ENCODE assay signal across 27 cellular contexts in the genomic region with DNA sequence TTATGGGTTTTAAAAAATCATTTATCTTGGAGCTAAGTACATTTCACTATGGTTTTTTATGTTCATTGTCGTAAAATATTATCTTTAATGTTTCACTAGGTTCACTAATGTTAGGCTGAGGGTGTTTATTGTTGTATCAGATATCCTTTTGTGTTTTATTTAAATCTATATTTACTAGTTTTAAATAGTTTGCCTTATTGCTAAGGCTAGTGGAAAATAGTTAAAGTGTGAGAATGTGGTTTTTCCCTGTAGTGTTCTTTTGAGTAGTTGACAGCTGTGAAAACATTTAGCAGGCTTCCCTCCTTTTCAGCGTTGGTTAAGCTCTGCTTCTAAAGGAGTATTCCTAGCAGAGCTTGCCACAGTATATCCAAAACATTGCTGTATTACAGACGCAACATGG.
"Had no signal": no experiment of that assay in that cellular context is flagged by ENCODE, and none has a peak within 500 bp of the region (broad histone marks: within the 10 kb centered on the region; RNA-seq: fewer than 3 reads in every experiment).

No MANE protein-coding gene starts in this region.

- H2AFZ ChIP-seq: hepatocyte had no signal

- H3K9me3 ChIP-seq: gastroesophageal sphincter, left ventricle myocardium inferior, mucosa of descending colon, neutrophil, ovary, prostate gland, stomach, thyroid gland, upper lobe of left lung, vagina had no signal

- ATAC-seq: activated CD4-positive, alpha-beta T cell treated with anti-CD3 and anti-CD28 coated beads for 36 hours; activated naive CD4-positive, alpha-beta T cell treated with anti-CD3 and anti-CD28 coated beads, Interleukin-2, amount 50 U/mL, for 72 hours; activated T-cell treated with anti-CD3 and anti-CD28 coated beads, Interleukin-2, amount 50 U/mL, for 72 hours; gastroesophageal sphincter; mucosa of descending colon; sciatic nerve; stimulated activated naive B cell treated with anti-CD40 and anti-IgM and Interleukin-4, amounts not matched to agents 10 μg/mL and 1 μg/mL and 100 μg/mL, for 72 hours had no signal

- H3K4me2 ChIP-seq: hepatocyte had no signal

- DNase-seq: activated CD4-positive, alpha-beta T cell treated with anti-CD3 and anti-CD28 coated beads for 36 hours; activated CD4-positive, CD25-positive, alpha-beta regulatory T cell; activated naive CD4-positive, alpha-beta T cell; activated T-cell treated with anti-CD3 and anti-CD28 coated beads for 4 hours; activated T-cell treated with anti-CD3 and anti-CD28 coated beads, Interleukin-2, amount 50 U/mL, for 72 hours; caudate nucleus; islet precursor cell; left ventricle myocardium inferior; mucosa of descending colon; ovary; retina; stimulated activated CD4-positive, alpha-beta T cell treated with anti-CD3 and anti-CD28 coated beads, Interleukin-15, amount 100 ng/mL, for 24 hours; stimulated activated CD4-positive, alpha-beta T cell treated with anti-CD3 and anti-CD28 coated beads, Interleukin-2, amount 100 ng/mL, for 24 hours; stimulated activated naive B cell treated with anti-CD40 and anti-IgM and Interleukin-4, amounts not matched to agents 10 μg/mL and 1 μg/mL and 100 μg/mL, for 72 hours; stomach; thyroid gland; upper lobe of left lung had no signal

- H3K4me3 Mint-ChIP-seq: activated CD4-positive, alpha-beta T cell treated with anti-CD3 and anti-CD28 coated beads for 36 hours; activated T-cell treated with anti-CD3 and anti-CD28 coated beads, Interleukin-2, amount 50 U/mL, for 72 hours; brain; nephron; stimulated activated naive B cell treated with anti-CD40 and anti-IgM and Interleukin-4, amounts not matched to agents 10 μg/mL and 1 μg/mL and 100 μg/mL, for 72 hours had no signal

- H3K27me3 Mint-ChIP-seq: activated CD4-positive, alpha-beta T cell treated with anti-CD3 and anti-CD28 coated beads for 36 hours; brain; stimulated activated naive B cell treated with anti-CD40 and anti-IgM and Interleukin-4, amounts not matched to agents 10 μg/mL and 1 μg/mL and 100 μg/mL, for 72 hours had no signal

- H3K4me1 ChIP-seq: prostate gland, stomach, thyroid gland, upper lobe of left lung, vagina had no signal

- H3K27ac Mint-ChIP-seq: activated CD4-positive, alpha-beta T cell treated with anti-CD3 and anti-CD28 coated beads for 36 hours; activated naive CD4-positive, alpha-beta T cell treated with anti-CD3 and anti-CD28 coated beads, Interleukin-2, amount 50 U/mL, for 72 hours; activated T-cell treated with anti-CD3 and anti-CD28 coated beads, Interleukin-2, amount 50 U/mL, for 72 hours; stimulated activated naive B cell treated with anti-CD40 and anti-IgM and Interleukin-4, amounts not matched to agents 10 μg/mL and 1 μg/mL and 100 μg/mL, for 72 hours had no signal

- H3K9me3 Mint-ChIP-seq: activated naive CD4-positive, alpha-beta T cell treated with anti-CD3 and anti-CD28 coated beads, Interleukin-2, amount 50 U/mL, for 72 hours; activated T-cell treated with anti-CD3 and anti-CD28 coated beads, Interleukin-2, amount 50 U/mL, for 72 hours; nephron; stimulated activated naive B cell treated with anti-CD40 and anti-IgM and Interleukin-4, amounts not matched to agents 10 μg/mL and 1 μg/mL and 100 μg/mL, for 72 hours had no signal

- H3K36me3 ChIP-seq: gastroesophageal sphincter, left ventricle myocardium inferior, neutrophil, ovary, prostate gland, stomach, thyroid gland, upper lobe of left lung, vagina had no signal

- H3K27ac ChIP-seq: gastroesophageal sphincter, hepatocyte, left ventricle myocardium inferior, neutrophil, ovary, prostate gland, stomach, thyroid gland, upper lobe of left lung, vagina had no signal

- H3K4me3 ChIP-seq: gastroesophageal sphincter, hepatocyte, left ventricle myocardium inferior, lung, mucosa of descending colon, ovary, prostate gland, stomach, thyroid gland, upper lobe of left lung, vagina had no signal

- H3K4me1 Mint-ChIP-seq: activated CD4-positive, alpha-beta T cell treated with anti-CD3 and anti-CD28 coated beads for 36 hours; nephron had no signal

- H3K36me3 Mint-ChIP-seq: activated naive CD4-positive, alpha-beta T cell treated with anti-CD3 and anti-CD28 coated beads, Interleukin-2, amount 50 U/mL, for 72 hours; brain; stimulated activated naive B cell treated with anti-CD40 and anti-IgM and Interleukin-4, amounts not matched to agents 10 μg/mL and 1 μg/mL and 100 μg/mL, for 72 hours had no signal

- H3K27me3 ChIP-seq: gastroesophageal sphincter, hepatocyte, neutrophil, ovary, stomach, thyroid gland, upper lobe of left lung, vagina had no signal

- H3K79me2 ChIP-seq: hepatocyte had no signal
